In the genomic region with DNA sequence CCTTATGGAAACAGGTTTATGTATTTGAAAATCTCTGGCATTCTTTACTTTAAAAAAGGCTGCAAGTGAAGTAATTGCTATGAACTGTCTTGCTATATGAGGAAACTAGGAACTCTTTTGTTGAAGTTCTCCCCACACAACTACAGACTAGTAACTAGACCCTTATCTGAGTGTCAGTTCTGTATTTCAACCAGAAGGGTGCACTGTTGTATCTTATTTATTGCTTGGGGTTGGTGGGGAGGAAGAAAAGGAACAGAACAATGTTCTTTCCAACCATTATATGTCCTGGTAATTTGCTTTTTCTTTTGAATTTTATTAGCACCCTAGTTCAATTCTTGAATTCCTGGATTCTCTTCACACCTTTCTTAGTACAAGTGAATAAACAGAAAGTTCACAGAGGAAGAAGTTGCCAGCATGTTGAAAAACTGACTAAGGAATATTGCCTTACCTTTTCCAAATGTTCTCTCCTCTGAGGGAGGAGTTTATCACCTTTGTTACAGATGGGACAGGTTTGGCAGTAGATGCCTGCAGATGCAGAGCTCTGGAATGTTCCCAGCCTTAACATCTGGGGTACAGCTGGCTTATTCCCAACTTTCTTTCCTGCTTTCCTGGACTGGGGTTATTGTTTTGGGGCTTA, we compare ENCODE assay signal across 8 cellular contexts.
DNase-seq lines count a peak whose midpoint lies in the region; ATAC-seq and TF ChIP-seq lines count a peak whose summit lies in the region.

No MANE protein-coding gene starts in this region.

- H2AFZ ChIP-seq in OCI-LY1 (ENCODE audit: low read length): no peak overlapping the region

- no peaks in the 10 kb centered on the region for H3K4me1 ChIP-seq in OCI-LY1 (ENCODE audit: insufficient read depth, low read length, severe bottlenecking)

- no peaks in the 10 kb centered on the region for H3F3A ChIP-seq in OCI-LY1 (ENCODE audit: insufficient read depth, low read length)

- H3K4me2 ChIP-seq in OCI-LY1 (ENCODE audit: low read length): no peak overlapping the region

- H4K20me1 ChIP-seq in OCI-LY1 (ENCODE audit: insufficient read depth, low read length): no peaks in the 10 kb centered on the region

- ATAC-seq in GM19043 (IDR thresholded peaks at IDR 0.05; ENCODE audit: low read depth, unreplicated experiment): peak; percentile 70

- no peaks in the 10 kb centered on the region for H3K9me3 ChIP-seq in OCI-LY1 (ENCODE audit: low read length)

- no peaks in the 10 kb centered on the region for H3K79me2 ChIP-seq in OCI-LY1 (ENCODE audit: insufficient read depth, low read length)

- no peaks in the 10 kb centered on the region for H3K9me2 ChIP-seq in OCI-LY1 (ENCODE audit: low read depth, low read length)

- no peak overlapping the region for H3K27ac ChIP-seq in OCI-LY1 (ENCODE audit: low read depth, low read length, poor library complexity, severe bottlenecking)

- H3K9me3 Mint-ChIP-seq in T-helper 2 cell treated with Interferon-gamma antibody and Interleukin-4, amounts not matched to agents 5 μg/mL and 100 μg/mL, for 36 hours: no peaks in the 10 kb centered on the region

- no peaks in the 10 kb centered on the region for H3K4me1 Mint-ChIP-seq in T-helper 2 cell treated with Interferon-gamma antibody and Interleukin-4, amounts not matched to agents 5 μg/mL and 100 μg/mL, for 36 hours (ENCODE audit: low read depth)

- no peak overlapping the region for H3K4me3 Mint-ChIP-seq in T-helper 2 cell treated with Interferon-gamma antibody and Interleukin-4, amounts not matched to agents 5 μg/mL and 100 μg/mL, for 36 hours

- H3K27me3 Mint-ChIP-seq in T-helper 2 cell treated with Interferon-gamma antibody and Interleukin-4, amounts not matched to agents 5 μg/mL and 100 μg/mL, for 36 hours (ENCODE audit: low read depth): peaks cover 7% of the 10 kb centered on the region

- DNase-seq in D341Med (ENCODE audit: low spot score) (peak; percentile 48), HPDE6-E6E7 (ENCODE audit: extremely low spot score) (peak; percentile 26), dermis blood vessel endothelial cell (peak; percentile 48), medulla oblongata (ENCODE audit: extremely low spot score) (peak; percentile 79)
- no peak for DNase-seq in T-helper 2 cell treated with Interferon-gamma antibody and Interleukin-4, amounts not matched to agents 5 μg/mL and 100 μg/mL, for 36 hours (ENCODE audit: low spot score)
- no peak for DNase-seq in activated naive CD4-positive, alpha-beta T cell treated with Interleukin-2 at 50 U/mL for 16 hours

- no peaks in the 10 kb centered on the region for H3K36me3 ChIP-seq in OCI-LY1 (ENCODE audit: insufficient read depth, low read length)

- H3K9ac ChIP-seq in OCI-LY1 (ENCODE audit: low read length): no peak overlapping the region

- H3K27me3 ChIP-seq in OCI-LY1 (ENCODE audit: insufficient read depth, low read length): no peaks in the 10 kb centered on the region

- H3K27ac Mint-ChIP-seq in T-helper 2 cell treated with Interferon-gamma antibody and Interleukin-4, amounts not matched to agents 5 μg/mL and 100 μg/mL, for 36 hours: no peak overlapping the region

- no peak overlapping the region for H3K4me3 ChIP-seq in OCI-LY1 (ENCODE audit: low read depth, low read length, poor library complexity, severe bottlenecking)

- H3K36me3 Mint-ChIP-seq in T-helper 2 cell treated with Interferon-gamma antibody and Interleukin-4, amounts not matched to agents 5 μg/mL and 100 μg/mL, for 36 hours (ENCODE audit: low read depth): no peaks in the 10 kb centered on the region

- TF ChIP-seq CTCF in OCI-LY1 (IDR thresholded peaks at IDR 0.05; ENCODE audit: low read length): peak; percentile 66

Comparison
In these comparisons a context has a peak if more than half of its experiments do, and no peak if none do; other contexts are left out.
1. DNase-seq: peak in D341Med (single experiment), HPDE6-E6E7 (single experiment), dermis blood vessel endothelial cell (single experiment) and medulla oblongata (single experiment); none in T-helper 2 cell treated with Interferon-gamma antibody and Interleukin-4, amounts not matched to agents 5 μg/mL and 100 μg/mL, for 36 hours (single experiment) and activated naive CD4-positive, alpha-beta T cell treated with Interleukin-2 at 50 U/mL for 16 hours (single experiment).